Comparison of ENCODE assay signal across 1 cellular context in genomic region chr2:10482460-10482859, GRCh38.
A peak's percentile ranks its signal among the peaks of the same experiment; 100 is the strongest.
TF ChIP-seq lines count a peak whose summit lies in the region.

No MANE protein-coding gene starts in this region.

TF ChIP-seq in HepG2, 621 proteins besides CTCF, POLR2A, EP300 and RAD21 (continued from another document and continues in another):
- TF ChIP-seq, protein P1, sequence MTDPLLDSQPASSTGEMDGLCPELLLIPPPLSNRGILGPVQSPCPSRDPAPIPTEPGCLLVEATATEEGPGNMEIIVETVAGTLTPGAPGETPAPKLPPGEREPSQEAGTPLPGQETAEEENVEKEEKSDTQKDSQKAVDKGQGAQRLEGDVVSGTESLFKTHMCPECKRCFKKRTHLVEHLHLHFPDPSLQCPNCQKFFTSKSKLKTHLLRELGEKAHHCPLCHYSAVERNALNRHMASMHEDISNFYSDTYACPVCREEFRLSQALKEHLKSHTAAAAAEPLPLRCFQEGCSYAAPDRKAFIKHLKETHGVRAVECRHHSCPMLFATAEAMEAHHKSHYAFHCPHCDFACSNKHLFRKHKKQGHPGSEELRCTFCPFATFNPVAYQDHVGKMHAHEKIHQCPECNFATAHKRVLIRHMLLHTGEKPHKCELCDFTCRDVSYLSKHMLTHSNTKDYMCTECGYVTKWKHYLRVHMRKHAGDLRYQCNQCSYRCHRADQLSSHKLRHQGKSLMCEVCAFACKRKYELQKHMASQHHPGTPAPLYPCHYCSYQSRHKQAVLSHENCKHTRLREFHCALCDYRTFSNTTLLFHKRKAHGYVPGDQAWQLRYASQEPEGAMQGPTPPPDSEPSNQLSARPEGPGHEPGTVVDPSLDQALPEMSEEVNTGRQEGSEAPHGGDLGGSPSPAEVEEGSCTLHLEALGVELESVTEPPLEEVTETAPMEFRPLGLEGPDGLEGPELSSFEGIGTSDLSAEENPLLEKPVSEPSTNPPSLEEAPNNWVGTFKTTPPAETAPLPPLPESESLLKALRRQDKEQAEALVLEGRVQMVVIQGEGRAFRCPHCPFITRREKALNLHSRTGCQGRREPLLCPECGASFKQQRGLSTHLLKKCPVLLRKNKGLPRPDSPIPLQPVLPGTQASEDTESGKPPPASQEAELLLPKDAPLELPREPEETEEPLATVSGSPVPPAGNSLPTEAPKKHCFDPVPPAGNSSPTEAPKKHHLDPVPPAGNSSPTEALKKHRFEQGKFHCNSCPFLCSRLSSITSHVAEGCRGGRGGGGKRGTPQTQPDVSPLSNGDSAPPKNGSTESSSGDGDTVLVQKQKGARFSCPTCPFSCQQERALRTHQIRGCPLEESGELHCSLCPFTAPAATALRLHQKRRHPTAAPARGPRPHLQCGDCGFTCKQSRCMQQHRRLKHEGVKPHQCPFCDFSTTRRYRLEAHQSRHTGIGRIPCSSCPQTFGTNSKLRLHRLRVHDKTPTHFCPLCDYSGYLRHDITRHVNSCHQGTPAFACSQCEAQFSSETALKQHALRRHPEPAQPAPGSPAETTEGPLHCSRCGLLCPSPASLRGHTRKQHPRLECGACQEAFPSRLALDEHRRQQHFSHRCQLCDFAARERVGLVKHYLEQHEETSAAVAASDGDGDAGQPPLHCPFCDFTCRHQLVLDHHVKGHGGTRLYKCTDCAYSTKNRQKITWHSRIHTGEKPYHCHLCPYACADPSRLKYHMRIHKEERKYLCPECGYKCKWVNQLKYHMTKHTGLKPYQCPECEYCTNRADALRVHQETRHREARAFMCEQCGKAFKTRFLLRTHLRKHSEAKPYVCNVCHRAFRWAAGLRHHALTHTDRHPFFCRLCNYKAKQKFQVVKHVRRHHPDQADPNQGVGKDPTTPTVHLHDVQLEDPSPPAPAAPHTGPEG (CRISPR knock-in tag; IDR thresholded peaks at IDR 0.05), result no peak
- TF ChIP-seq, protein P2, sequence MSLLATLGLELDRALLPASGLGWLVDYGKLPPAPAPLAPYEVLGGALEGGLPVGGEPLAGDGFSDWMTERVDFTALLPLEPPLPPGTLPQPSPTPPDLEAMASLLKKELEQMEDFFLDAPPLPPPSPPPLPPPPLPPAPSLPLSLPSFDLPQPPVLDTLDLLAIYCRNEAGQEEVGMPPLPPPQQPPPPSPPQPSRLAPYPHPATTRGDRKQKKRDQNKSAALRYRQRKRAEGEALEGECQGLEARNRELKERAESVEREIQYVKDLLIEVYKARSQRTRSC (CRISPR knock-in tag; IDR thresholded peaks at IDR 0.05; ENCODE audit: low read depth), result no peak
- TF ChIP-seq ZNF512B (CRISPR knock-in tag; IDR thresholded peaks at IDR 0.05; ENCODE audit: borderline replicate concordance), result no peak
- no peak for TF ChIP-seq FOXA1 (IDR thresholded peaks at IDR 0.05)
- no peak for TF ChIP-seq FOXA1 (CRISPR knock-in tag; IDR thresholded peaks at IDR 0.05)
- TF ChIP-seq PBX2 (CRISPR knock-in tag; IDR thresholded peaks at IDR 0.05), result no peak
- TF ChIP-seq ZNF24 (IDR thresholded peaks at IDR 0.05), result no peak
- no peak for TF ChIP-seq NR2F2 (IDR thresholded peaks at IDR 0.05; ENCODE audit: borderline replicate concordance, low read depth)
- peak; percentile 63; the same call in 1 of the 2 replicates for TF ChIP-seq ZNF501 (CRISPR knock-in tag; IDR thresholded peaks at IDR 0.05)
- TF ChIP-seq, protein P3, sequence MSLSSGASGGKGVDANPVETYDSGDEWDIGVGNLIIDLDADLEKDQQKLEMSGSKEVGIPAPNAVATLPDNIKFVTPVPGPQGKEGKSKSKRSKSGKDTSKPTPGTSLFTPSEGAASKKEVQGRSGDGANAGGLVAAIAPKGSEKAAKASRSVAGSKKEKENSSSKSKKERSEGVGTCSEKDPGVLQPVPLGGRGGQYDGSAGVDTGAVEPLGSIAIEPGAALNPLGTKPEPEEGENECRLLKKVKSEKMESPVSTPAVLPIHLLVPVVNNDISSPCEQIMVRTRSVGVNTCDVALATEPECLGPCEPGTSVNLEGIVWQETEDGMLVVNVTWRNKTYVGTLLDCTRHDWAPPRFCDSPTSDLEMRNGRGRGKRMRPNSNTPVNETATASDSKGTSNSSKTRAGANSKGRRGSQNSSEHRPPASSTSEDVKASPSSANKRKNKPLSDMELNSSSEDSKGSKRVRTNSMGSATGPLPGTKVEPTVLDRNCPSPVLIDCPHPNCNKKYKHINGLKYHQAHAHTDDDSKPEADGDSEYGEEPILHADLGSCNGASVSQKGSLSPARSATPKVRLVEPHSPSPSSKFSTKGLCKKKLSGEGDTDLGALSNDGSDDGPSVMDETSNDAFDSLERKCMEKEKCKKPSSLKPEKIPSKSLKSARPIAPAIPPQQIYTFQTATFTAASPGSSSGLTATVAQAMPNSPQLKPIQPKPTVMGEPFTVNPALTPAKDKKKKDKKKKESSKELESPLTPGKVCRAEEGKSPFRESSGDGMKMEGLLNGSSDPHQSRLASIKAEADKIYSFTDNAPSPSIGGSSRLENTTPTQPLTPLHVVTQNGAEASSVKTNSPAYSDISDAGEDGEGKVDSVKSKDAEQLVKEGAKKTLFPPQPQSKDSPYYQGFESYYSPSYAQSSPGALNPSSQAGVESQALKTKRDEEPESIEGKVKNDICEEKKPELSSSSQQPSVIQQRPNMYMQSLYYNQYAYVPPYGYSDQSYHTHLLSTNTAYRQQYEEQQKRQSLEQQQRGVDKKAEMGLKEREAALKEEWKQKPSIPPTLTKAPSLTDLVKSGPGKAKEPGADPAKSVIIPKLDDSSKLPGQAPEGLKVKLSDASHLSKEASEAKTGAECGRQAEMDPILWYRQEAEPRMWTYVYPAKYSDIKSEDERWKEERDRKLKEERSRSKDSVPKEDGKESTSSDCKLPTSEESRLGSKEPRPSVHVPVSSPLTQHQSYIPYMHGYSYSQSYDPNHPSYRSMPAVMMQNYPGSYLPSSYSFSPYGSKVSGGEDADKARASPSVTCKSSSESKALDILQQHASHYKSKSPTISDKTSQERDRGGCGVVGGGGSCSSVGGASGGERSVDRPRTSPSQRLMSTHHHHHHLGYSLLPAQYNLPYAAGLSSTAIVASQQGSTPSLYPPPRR (CRISPR knock-in tag; IDR thresholded peaks at IDR 0.05; ENCODE audit: borderline replicate concordance), result no peak
- TF ChIP-seq GABPA (IDR thresholded peaks at IDR 0.05; ENCODE audit: low read depth, low read length), result no peak
- TF ChIP-seq GABPA (CRISPR knock-in tag; IDR thresholded peaks at IDR 0.05; ENCODE audit: low read depth), result no peak
- no peak for TF ChIP-seq PLRG1 (conservative IDR thresholded peaks at IDR 0.05)
- no peak for TF ChIP-seq ZNF256 (CRISPR knock-in tag; conservative IDR thresholded peaks at IDR 0.05)
- no peak for TF ChIP-seq ZNF431 (CRISPR knock-in tag; IDR thresholded peaks at IDR 0.05; ENCODE audit: borderline replicate concordance, low read depth)
- no peak for TF ChIP-seq POLR2AphosphoS2 (IDR thresholded peaks at IDR 0.05; ENCODE audit: low read depth, low read length)
- 0 out of 2 replicates have a peak, but pooled peaks have one; percentile 14 for TF ChIP-seq PITX1 (CRISPR knock-in tag; IDR thresholded peaks at IDR 0.05)
- peak; percentile 13; the same call in 1 of the 2 replicates for TF ChIP-seq HOXA3 (CRISPR knock-in tag; IDR thresholded peaks at IDR 0.05)
- TF ChIP-seq SSRP1 (CRISPR knock-in tag; IDR thresholded peaks at IDR 0.05), result no peak
- TF ChIP-seq YY1 (IDR thresholded peaks at IDR 0.05; ENCODE audit: insufficient read depth, insufficient replicate concordance, low read depth, low read length), result no peak
- no peak for TF ChIP-seq ZNF180 (CRISPR knock-in tag; IDR thresholded peaks at IDR 0.05; ENCODE audit: borderline replicate concordance, low read depth)
- no peak for TF ChIP-seq ZNF20 (CRISPR knock-in tag; IDR thresholded peaks at IDR 0.05)
- TF ChIP-seq ZNF772 (CRISPR knock-in tag; IDR thresholded peaks at IDR 0.05), result peak; percentile 30; the same call in 1 of the 2 replicates
- no peak for TF ChIP-seq ZFP90 (CRISPR knock-in tag; IDR thresholded peaks at IDR 0.05; ENCODE audit: borderline replicate concordance)
- no peak for TF ChIP-seq REST (IDR thresholded peaks at IDR 0.05; ENCODE audit: borderline replicate concordance in 1 of 2, low read depth in 1 of 2, low read length in 2 of 2)
- TF ChIP-seq IKZF4 (CRISPR knock-in tag; IDR thresholded peaks at IDR 0.05; ENCODE audit: borderline replicate concordance, low read depth, not compliant biosample characterization), result no peak
- no peak for TF ChIP-seq SMAD3 (CRISPR knock-in tag; IDR thresholded peaks at IDR 0.05)
- TF ChIP-seq, protein P4, sequence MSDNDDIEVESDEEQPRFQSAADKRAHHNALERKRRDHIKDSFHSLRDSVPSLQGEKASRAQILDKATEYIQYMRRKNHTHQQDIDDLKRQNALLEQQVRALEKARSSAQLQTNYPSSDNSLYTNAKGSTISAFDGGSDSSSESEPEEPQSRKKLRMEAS (IDR thresholded peaks at IDR 0.05), result no peak
- TF ChIP-seq, protein P5, sequence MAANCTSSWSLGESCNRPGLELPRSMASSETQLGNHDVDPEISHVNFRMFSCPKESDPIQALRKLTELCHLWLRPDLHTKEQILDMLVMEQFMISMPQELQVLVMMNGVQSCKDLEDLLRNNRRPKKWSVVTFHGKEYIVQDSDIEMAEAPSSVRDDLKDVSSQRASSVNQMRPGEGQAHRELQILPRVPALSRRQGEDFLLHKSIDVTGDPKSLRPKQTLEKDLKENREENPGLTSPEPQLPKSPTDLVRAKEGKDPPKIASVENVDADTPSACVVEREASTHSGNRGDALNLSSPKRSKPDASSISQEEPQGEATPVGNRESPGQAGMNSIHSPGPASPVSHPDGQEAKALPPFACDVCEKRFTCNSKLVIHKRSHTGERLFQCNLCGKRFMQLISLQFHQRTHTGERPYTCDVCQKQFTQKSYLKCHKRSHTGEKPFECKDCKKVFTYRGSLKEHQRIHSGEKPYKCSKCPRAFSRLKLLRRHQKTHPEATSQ (CRISPR knock-in tag; IDR thresholded peaks at IDR 0.05; ENCODE audit: borderline replicate concordance), result no peak
- TF ChIP-seq ZNF263 (CRISPR knock-in tag; IDR thresholded peaks at IDR 0.05), result no peak
- TF ChIP-seq TRIM24 (CRISPR knock-in tag; IDR thresholded peaks at IDR 0.05), result no peak
- TF ChIP-seq FOXC1 (CRISPR knock-in tag; IDR thresholded peaks at IDR 0.05; ENCODE audit: borderline replicate concordance), result no peak
- TF ChIP-seq RXRA (CRISPR knock-in tag; IDR thresholded peaks at IDR 0.05), result no peak
- TF ChIP-seq ISX (CRISPR knock-in tag; conservative IDR thresholded peaks at IDR 0.05), result no peak
- TF ChIP-seq STAT5B (CRISPR knock-in tag; IDR thresholded peaks at IDR 0.05), result no peak
- no peak for TF ChIP-seq ZNF468 (CRISPR knock-in tag; IDR thresholded peaks at IDR 0.05)
- no peak for TF ChIP-seq ZNF460 (CRISPR knock-in tag; IDR thresholded peaks at IDR 0.05; ENCODE audit: borderline replicate concordance)
- no peak for TF ChIP-seq ZMYM3 (CRISPR knock-in tag; IDR thresholded peaks at IDR 0.05)
